ENCODE assay signal across 8 cellular contexts in the genomic region with DNA sequence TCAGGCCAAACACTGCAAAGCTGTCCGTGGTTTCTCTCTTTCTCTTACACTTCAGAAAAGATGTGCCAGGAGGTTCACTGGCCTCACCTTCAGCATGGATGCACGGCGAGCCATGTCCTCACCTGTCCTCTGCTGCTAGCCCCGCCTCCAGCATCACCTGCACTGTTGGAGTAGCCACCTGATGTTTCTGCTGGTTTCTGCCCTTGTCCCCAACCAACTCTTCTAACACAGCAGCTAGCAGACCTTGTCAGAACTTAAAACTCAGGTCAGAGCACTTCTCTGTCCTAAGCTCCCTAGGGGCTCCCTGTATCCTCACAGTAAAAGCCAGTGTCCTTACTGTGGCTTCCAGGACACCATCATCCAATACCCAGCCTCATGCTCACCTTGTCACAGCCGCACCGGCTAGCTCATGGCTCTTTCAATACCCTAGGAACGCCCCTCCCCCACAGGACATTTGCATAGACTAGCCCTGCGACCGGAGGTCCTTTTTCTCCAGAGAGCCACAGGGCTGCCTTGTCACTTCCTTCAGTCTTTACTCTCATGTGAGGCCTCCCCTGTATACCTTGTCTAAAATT. TPM values are rescaled to one million over a fixed set of nuclear protein-coding genes. Genes with fewer than 3 reads are reported as not detected.
DNase-seq lines count a peak whose midpoint lies in the region; ATAC-seq, FAIRE-seq and TF ChIP-seq lines count a peak whose summit lies in the region.

No MANE protein-coding gene starts in this region.

- H4K5ac ChIP-seq in H1 (ENCODE audit: insufficient read length, low read depth, low read length), result peak overlapping the region; percentile 6

- H3F3A ChIP-seq in SK-N-SH (replicated peaks; ENCODE audit: insufficient read depth), result no peaks in the 10 kb centered on the region

- WGBS in H1 (ENCODE audit: extremely low coverage in 1 of 2, insufficient coverage in 1 of 2, insufficient read length in 1 of 2, insufficient replicate concordance in 2 of 2, low coverage in 1 of 2, low lambda C conversion rate in 2 of 2, missing lambda C conversion rate in 1 of 2), 2 experiments, result 43% methylated on average over 9 of the region's 9 CpGs; no CpG with 5 or more reads in 1 of the 2 experiments
- WGBS in SK-N-SH (ENCODE audit: low lambda C conversion rate), result 72% methylated on average over 9 of the region's 9 CpGs

- peaks cover 8% of the 10 kb centered on the region for H3K79me1 ChIP-seq in H1 (ENCODE audit: low read depth, low read length)

- H3K27ac Mint-ChIP-seq in CD8-positive, alpha-beta T cell, result no peak overlapping the region

- peak overlapping the region; percentile 77 for H4K91ac ChIP-seq in H1 (replicated peaks; ENCODE audit: insufficient read length, low read length)

- no peaks in the 10 kb centered on the region for H3K36me3 ChIP-seq in H1 (ENCODE audit: control insufficient read depth in 2 of 4, insufficient read depth in 4 of 4, low read length in 3 of 4)
- no peaks in the 10 kb centered on the region for H3K36me3 ChIP-seq in CD8-positive, alpha-beta T cell (ENCODE audit: insufficient read depth, low read length)
- no peaks in the 10 kb centered on the region for H3K36me3 ChIP-seq in SK-N-SH (replicated peaks in 1 of 2; ENCODE audit: control insufficient read depth in 1 of 2, insufficient read depth in 2 of 2, low read length in 1 of 2)

- peak overlapping the region; percentile 86; the same call in 1 of the 2 replicates for H2BK12ac ChIP-seq in H1 (ENCODE audit: low read depth, low read length)

- peak overlapping the region; percentile 73 for H2BK5ac ChIP-seq in H1 (ENCODE audit: low read depth, low read length)

- H3K4me3 Mint-ChIP-seq in CD8-positive, alpha-beta T cell, result no peak overlapping the region

- no peak overlapping the region for H3K56ac ChIP-seq in H1 (replicated peaks; ENCODE audit: insufficient read length, low read depth, low read length)

- intact Hi-C loops in CD8-positive, alpha-beta T cell (cut with DNase I, micrococcal nuclease), result no loop called here

- peak overlapping the region; percentile 13; the same call in 1 of the 2 replicates for H3K27ac ChIP-seq in H1 (ENCODE audit: low read depth, low read length)
- no peak overlapping the region for H3K27ac ChIP-seq in CD8-positive, alpha-beta T cell (ENCODE audit: low read depth, low read length)
- H3K27ac ChIP-seq in SK-N-SH (ENCODE audit: low read depth in 2 of 2, low read length in 1 of 2), result no peak overlapping the region

- H2BK20ac ChIP-seq in H1 (ENCODE audit: low read length), result peak overlapping the region; percentile 96

- H4K20me1 ChIP-seq in H1 (replicated peaks in 1 of 2; ENCODE audit: control insufficient read depth in 1 of 2, insufficient read depth in 2 of 2, low read length in 2 of 2), result peaks cover 0 to 6% of the 10 kb centered on the region in 2 experiments
- H4K20me1 ChIP-seq in SK-N-SH (ENCODE audit: insufficient read depth), result no peaks in the 10 kb centered on the region

- peak overlapping the region; percentile 86 for H2BK120ac ChIP-seq in H1 (replicated peaks; ENCODE audit: low read depth, low read length)

- no peak overlapping the region for H3K23ac ChIP-seq in H1 (ENCODE audit: insufficient read length)

- TF ChIP-seq RAD21 in H1 (IDR thresholded peaks at IDR 0.05 in 1 of 2, conservative IDR thresholded peaks at IDR 0.05 in 1 of 2; ENCODE audit: low read depth in 2 of 2, low read length in 2 of 2) (no peak), SK-N-SH (IDR thresholded peaks at IDR 0.05; ENCODE audit: low read length) (no peak)

- peaks cover 3% of the 10 kb centered on the region; the same call in 1 of the 2 replicates for H3K23me2 ChIP-seq in H1 (ENCODE audit: low read depth, low read length)

- H3K27me3 ChIP-seq in H1 (replicated peaks in 1 of 4; ENCODE audit: control insufficient read depth in 3 of 4, extremely low read depth in 1 of 4, insufficient read depth in 3 of 4, low read length in 3 of 4) (no peaks in the 10 kb centered on the region), SK-N-SH (ENCODE audit: insufficient read depth) (no peaks in the 10 kb centered on the region)
- no peaks in the 10 kb centered on the region for H3K27me3 ChIP-seq in CD8-positive, alpha-beta T cell (ENCODE audit: insufficient read depth, low read length)

- H3K18ac ChIP-seq in H1 (ENCODE audit: extremely low read depth, low read length), result peak overlapping the region; percentile 86

- peaks cover 0 to 39% of the 10 kb centered on the region in 2 experiments; a peak in 2 of 4 replicates for H3K79me2 ChIP-seq in H1 (ENCODE audit: control insufficient read depth in 1 of 2, insufficient read depth in 2 of 2, low read length in 2 of 2)
- no peaks in the 10 kb centered on the region for H3K79me2 ChIP-seq in SK-N-SH (ENCODE audit: insufficient read depth)

- H3K36me3 Mint-ChIP-seq in CD8-positive, alpha-beta T cell, result no peaks in the 10 kb centered on the region

- H3K4me1 Mint-ChIP-seq in CD8-positive, alpha-beta T cell (ENCODE audit: low read depth), result peaks cover 22% of the 10 kb centered on the region

- peak overlapping the region; percentile 19; the same call in 1 of the 2 replicates for H4K8ac ChIP-seq in H1 (ENCODE audit: extremely low read depth, insufficient read depth, low read length)

- peak overlapping the region; percentile 90 for H2BK15ac ChIP-seq in H1 (ENCODE audit: low read length)

- H3K4me1 ChIP-seq in H1 (replicated peaks in 1 of 4; ENCODE audit: control insufficient read depth in 3 of 4, insufficient read depth in 4 of 4, low read length in 3 of 4) (peaks cover 13 to 31% (median 19%) of the 10 kb centered on the region in 4 experiments), SK-N-SH (ENCODE audit: control insufficient read depth in 1 of 2, insufficient read depth in 2 of 2, low read depth in 1 of 2, low read length in 1 of 2) (peaks cover 0 to 8% of the 10 kb centered on the region in 2 experiments; a peak in 1 of 4 replicates)
- H3K4me1 ChIP-seq in CD8-positive, alpha-beta T cell (ENCODE audit: insufficient read depth, low read length), result peaks cover 8% of the 10 kb centered on the region

- H3K4ac ChIP-seq in H1 (replicated peaks; ENCODE audit: insufficient read length, low read depth, low read length), result peak overlapping the region; percentile 75

- H3K9me2 ChIP-seq in SK-N-SH, result no peaks in the 10 kb centered on the region

- no peak for TF ChIP-seq CTCF in GM12864 (IDR thresholded peaks at IDR 0.05; ENCODE audit: low read depth, low read length, missing control alignments)
- no peak for TF ChIP-seq CTCF in H1 (IDR thresholded peaks at IDR 0.05; ENCODE audit: control extremely low read depth in 1 of 3, insufficient read depth in 1 of 3, low read depth in 1 of 3, low read length in 3 of 3)
- no peak for TF ChIP-seq CTCF in CD8-positive, alpha-beta T cell (IDR thresholded peaks at IDR 0.05)
- no peak for TF ChIP-seq CTCF in SK-N-SH (IDR thresholded peaks at IDR 0.05)

- TF ChIP-seq POLR2A in H1 (IDR thresholded peaks at IDR 0.05; ENCODE audit: control extremely low read depth in 1 of 2, low read depth in 2 of 2, low read length in 2 of 2), result no peak; a peak in 1 of 3 replicates

- H2AFZ ChIP-seq in H1 (ENCODE audit: low read length) (peak overlapping the region; percentile 54; the same call in 1 of the 2 replicates), SK-N-SH (ENCODE audit: low read depth) (no peak overlapping the region)

- H3K9ac ChIP-seq in H1 (replicated peaks in 1 of 4; ENCODE audit: extremely low read depth in 1 of 4, low read depth in 3 of 4, low read length in 3 of 4), result no peak overlapping the region
- no peak overlapping the region for H3K9ac ChIP-seq in SK-N-SH

- CTCF ChIA-PET in H1 (lab: Charles Lee; ENCODE audit: partially characterized antibody), result interaction anchor here (0.8 to 4.2 kb wide), 6 partner anchors 15 to 56 kb away, joined by 3 to 29 read pairs (median 9); a partner anchor contains a TSS
- CTCF ChIA-PET in CD8-positive, alpha-beta T cell (lab: Charles Lee), result interaction anchor here (1.1 to 1.3 kb wide), 2 partner anchors 32 to 65 kb away, joined by 3 read pairs; no protein-coding TSS in a partner anchor
- CTCF ChIA-PET in SK-N-SH (lab: Yijun Ruan, JAX), result interaction anchor here (1.1 to 2.8 kb wide), 2 partner anchors 9 to 32 kb away, joined by 5 to 9 read pairs; no protein-coding TSS in a partner anchor

- POLR2A ChIA-PET in H1 (lab: Charles Lee; ENCODE audit: partially characterized antibody), result interaction anchor here (0.8 to 1.9 kb wide), 10 partner anchors 13 to 89 kb away, joined by 3 to 7 read pairs (median 4); a partner anchor contains a TSS
- POLR2A ChIA-PET in CD8-positive, alpha-beta T cell (lab: Charles Lee), result no interaction called here
- POLR2A ChIA-PET in SK-N-SH (lab: Yijun Ruan, JAX), result interaction anchor here (0.6 kb wide), 1 partner anchor 14 kb away, joined by 3 read pairs; no protein-coding TSS in a partner anchor

- H2AK5ac ChIP-seq in H1 (ENCODE audit: low read depth, low read length), result peak overlapping the region; percentile 83; the same call in 1 of the 2 replicates

- H3K4me2 ChIP-seq in H1 (ENCODE audit: insufficient read depth in 1 of 2, low read depth in 2 of 2, low read length in 2 of 2) (peak overlapping the region; percentile 47 to 53), SK-N-SH (no peak overlapping the region)

- no peaks in the 10 kb centered on the region for H3K9me3 Mint-ChIP-seq in CD8-positive, alpha-beta T cell

- no peak for FAIRE-seq in H1 (lab: Jason Lieb, UNC)

- ATAC-seq in GM21390 (IDR thresholded peaks at IDR 0.05; ENCODE audit: unreplicated experiment) (peak; percentile 71), HG03571 (IDR thresholded peaks at IDR 0.05; ENCODE audit: unreplicated experiment) (peak; percentile 65)
- no peak for ATAC-seq in CD8-positive, alpha-beta T cell

- DNase-seq in GM12864 (ENCODE audit: low read depth) (peak; percentile 77), H1 (ENCODE audit: low read depth in 1 of 2, low spot score in 2 of 2) (peak in 1 of 2 experiments; percentile 81), NCI-H524 (lab: John Stamatoyannopoulos, UW) (no peak), NCI-H2081 (lab: John Stamatoyannopoulos, UW) (no peak), SK-N-SH (no peak)
- DNase-seq in CD8-positive, alpha-beta T cell, result no peak

- H3K9me3 ChIP-seq in H1 (ENCODE audit: insufficient read depth in 2 of 2, low read depth in 1 of 2, low read length in 1 of 2) (no peaks in the 10 kb centered on the region), SK-N-SH (no peaks in the 10 kb centered on the region)
- H3K9me3 ChIP-seq in CD8-positive, alpha-beta T cell (ENCODE audit: low read length), result no peaks in the 10 kb centered on the region

- peak overlapping the region; percentile 19 for H3K4me3 ChIP-seq in GM12864 (ENCODE audit: low read depth, low read length)
- peak overlapping the region in 1 of 4 experiments; percentile 7; a peak in 3 of 8 replicates for H3K4me3 ChIP-seq in H1 (ENCODE audit: extremely low read depth in 1 of 4, insufficient read depth in 2 of 4, low read depth in 3 of 4, low read length in 4 of 4)
- H3K4me3 ChIP-seq in CD8-positive, alpha-beta T cell (ENCODE audit: low read depth, low read length), result no peak overlapping the region
- H3K4me3 ChIP-seq in SK-N-SH (ENCODE audit: low read depth in 2 of 2, low read length in 1 of 2), result no peak overlapping the region

- H3K14ac ChIP-seq in H1 (ENCODE audit: insufficient read length), result no peak overlapping the region

- H3K27me3 Mint-ChIP-seq in CD8-positive, alpha-beta T cell (ENCODE audit: low read depth), result peaks cover 15% of the 10 kb centered on the region

- TF ChIP-seq EP300 in H1 (IDR thresholded peaks at IDR 0.05; ENCODE audit: borderline replicate concordance in 1 of 2, low read depth in 2 of 2, low read length in 2 of 2) (no peak), SK-N-SH (IDR thresholded peaks at IDR 0.05; ENCODE audit: borderline replicate concordance in 1 of 2, low read depth in 1 of 2, low read length in 1 of 2) (no peak)

RNA-seq across cellular contexts. Expression of a gene that starts 15.2 kb away (rescaled TPM):
- total RNA-seq in H1 (2021; fragmentation: NEBNext Ultra II Directional; extraction: Animal tissue kit (Norgen Biotek cat#: 25700)), result 31.8 and 32.8 TPM in 2 replicates
- polyA plus RNA-seq in H1 (2011; rRNA removed) (13.3 and 23.2 TPM in 2 replicates), SK-N-SH (2012; rRNA removed) (0.16 and 0.19 TPM in 2 replicates)
- 20.2 TPM for polyA plus RNA-seq in H1 (2011; cell fraction: cytosol; rRNA removed)
- polyA plus RNA-seq in H1 (2011; cell fraction: nucleus; rRNA removed), result 40.0 TPM
- 16.7 to 24.5 TPM (median 21.7 TPM) in 4 replicates for polyA plus RNA-seq in H1 (2012, experiment 1 of 2)
- 17.2 TPM for polyA plus RNA-seq in H1 (2012, experiment 2 of 2)
- polyA plus RNA-seq in H1 (2013, experiment 1 of 2), result 14.7 TPM
- 15.6 TPM for polyA plus RNA-seq in H1 (2013, experiment 2 of 2)
- 15.4 and 21.3 TPM in 2 replicates for polyA minus RNA-seq in H1 (2011; rRNA and poly(A)+ RNA removed)
- 16.5 TPM for polyA minus RNA-seq in H1 (2011; cell fraction: cytosol; rRNA and poly(A)+ RNA removed)
- polyA minus RNA-seq in H1 (2011; cell fraction: nucleus; rRNA and poly(A)+ RNA removed), result 13.8 TPM
- under 1 TPM in 1 of 2 experiments, not detected in 1; 0.08 TPM for total RNA-seq in CD8-positive, alpha-beta T cell
- 0.14 and 0.35 TPM in 2 replicates for polyA plus RNA-seq in SK-N-SH (2012; cell fraction: cytosol; rRNA removed)
- polyA plus RNA-seq in SK-N-SH (2012; cell fraction: nucleus; rRNA removed), result 0.38 and 0.56 TPM in 2 replicates

RNA-seq across cellular contexts. Expression of a gene that starts 52.3 kb away (rescaled TPM):
- 6.3 and 7.3 TPM in 2 replicates for total RNA-seq in H1 (2021; fragmentation: NEBNext Ultra II Directional; extraction: Animal tissue kit (Norgen Biotek cat#: 25700))
- polyA plus RNA-seq in H1 (2011; rRNA removed) (2.0 and 5.0 TPM in 2 replicates), SK-N-SH (2012; rRNA removed) (not detected in 2 replicates)
- 4.8 TPM for polyA plus RNA-seq in H1 (2011; cell fraction: cytosol; rRNA removed)
- 3.7 TPM for polyA plus RNA-seq in H1 (2011; cell fraction: nucleus; rRNA removed)
- polyA plus RNA-seq in H1 (2012, experiment 1 of 2), result 2.3 to 2.6 TPM (median 2.5 TPM) in 4 replicates
- polyA plus RNA-seq in H1 (2012, experiment 2 of 2), result 2.1 TPM
- 25.4 TPM for polyA plus RNA-seq in H1 (2013, experiment 1 of 2)
- 29.4 TPM for polyA plus RNA-seq in H1 (2013, experiment 2 of 2)
- polyA minus RNA-seq in H1 (2011; rRNA and poly(A)+ RNA removed), result 2.7 and 6.4 TPM in 2 replicates
- polyA minus RNA-seq in H1 (2011; cell fraction: cytosol; rRNA and poly(A)+ RNA removed), result 2.6 TPM
- polyA minus RNA-seq in H1 (2011; cell fraction: nucleus; rRNA and poly(A)+ RNA removed), result 1.2 TPM
- not detected for total RNA-seq in CD8-positive, alpha-beta T cell
- polyA plus RNA-seq in SK-N-SH (2012; cell fraction: cytosol; rRNA removed), result not detected in 2 replicates
- polyA plus RNA-seq in SK-N-SH (2012; cell fraction: nucleus; rRNA removed), result not detected in 2 replicates

Comparison
In these comparisons a context has a peak if more than half of its experiments do, and no peak if none do; other contexts are left out.
1. RNA of a gene that starts 15.2 kb away (total RNA-seq): 31.8 to 32.8 TPM in H1; 0.08 TPM in CD8-positive, alpha-beta T cell; every median in the first group is over 10 times any median in the second.